ENCODE assay signal across 8 cellular contexts in the genomic region with DNA sequence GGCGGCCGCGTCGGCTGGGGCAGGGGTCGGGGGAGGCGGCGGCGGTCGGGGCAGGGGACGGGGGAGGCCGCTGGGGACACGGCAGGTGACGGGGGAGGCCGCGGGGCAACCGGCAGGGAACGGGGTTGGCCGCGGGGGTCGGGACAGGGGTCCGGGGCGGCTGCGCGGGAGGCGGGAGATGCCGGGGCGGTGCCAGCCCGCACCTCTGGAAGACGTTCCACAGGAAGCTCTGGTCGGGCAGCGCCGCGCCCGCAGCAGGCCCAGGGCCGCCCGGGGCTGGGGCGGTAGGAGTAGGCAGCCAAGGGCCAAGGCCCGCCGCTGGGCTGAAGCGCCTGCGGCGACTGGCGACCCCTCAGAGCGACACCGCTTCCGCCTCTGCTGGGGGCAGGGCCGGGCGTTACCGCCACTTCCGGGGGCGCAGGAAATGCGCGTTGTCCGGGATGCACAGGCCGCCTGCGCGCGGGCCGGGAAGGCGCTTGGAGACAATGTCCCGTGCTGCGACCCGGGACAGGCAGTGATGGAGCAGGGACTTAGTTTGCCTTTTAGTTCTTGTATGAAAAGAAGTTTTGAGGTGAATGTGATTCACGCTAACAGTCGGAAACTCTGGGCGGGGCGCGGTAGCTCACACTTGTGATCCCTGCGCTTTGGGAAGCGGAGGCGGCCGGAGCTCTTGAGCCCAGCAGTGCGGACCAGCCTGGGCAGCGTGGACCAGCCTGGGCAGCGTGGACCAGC.
DNase-seq lines count a peak whose midpoint lies in the region; ATAC-seq and TF ChIP-seq lines count a peak whose summit lies in the region.

No MANE protein-coding gene starts in this region.

- WGBS in ovary, 3 donors, result 0 to 2% (median 0%) methylated on average over 47 to 71 of the region's 75 CpGs
- WGBS in thyroid gland, 2 donors, result 0 to 1% methylated on average over 5 to 27 of the region's 75 CpGs

- H3K9me3 Mint-ChIP-seq in activated naive CD4-positive, alpha-beta T cell treated with anti-CD3 and anti-CD28 coated beads, Interleukin-2, amount 50 U/mL, for 72 hours, result no peaks in the 10 kb centered on the region

- no peaks in the 10 kb centered on the region; the same call in 1 of the 2 replicates for H4K20me1 ChIP-seq in DND-41 (ENCODE audit: insufficient read depth, low read length)
- H4K20me1 ChIP-seq in Karpas-422 (ENCODE audit: insufficient read depth, low read depth, low read length), result no peaks in the 10 kb centered on the region

- H3K4me1 ChIP-seq in DND-41 (ENCODE audit: insufficient read depth, low read length), result peaks cover 21% of the 10 kb centered on the region
- 0 out of 2 replicates have a peak, but pooled peaks cover 3% of the 10 kb centered on the region for H3K4me1 ChIP-seq in Karpas-422 (ENCODE audit: low read length)
- no peaks in the 10 kb centered on the region for H3K4me1 ChIP-seq in SJCRH30
- peaks cover 4% of the 10 kb centered on the region for H3K4me1 ChIP-seq in ovary (ENCODE audit: insufficient read depth)
- H3K4me1 ChIP-seq in thyroid gland, result no peaks in the 10 kb centered on the region

- H3K4me3 ChIP-seq in DND-41 (ENCODE audit: low read depth in 1 of 2, low read length in 2 of 2) (peak overlapping the region; percentile 19 to 71; a peak in 3 of 4 replicates), Karpas-422 (ENCODE audit: low read length) (peak overlapping the region; percentile 96), SJCRH30 (peak overlapping the region; percentile 55), ovary (peak overlapping the region; percentile 55), thyroid gland (replicated peaks in 1 of 3) (peak overlapping the region in 2 of 3 donors; percentile 41 to 57)

- no peak for TF ChIP-seq EP300 in ovary (IDR thresholded peaks at IDR 0.05)

- H3K9me3 ChIP-seq in DND-41 (ENCODE audit: insufficient read depth, low read length, severe bottlenecking), result no peaks in the 10 kb centered on the region
- no peaks in the 10 kb centered on the region for H3K9me3 ChIP-seq in Karpas-422 (ENCODE audit: low read length)
- no peaks in the 10 kb centered on the region for H3K9me3 ChIP-seq in SJCRH30 (replicated peaks)
- no peaks in the 10 kb centered on the region for H3K9me3 ChIP-seq in ovary
- no peaks in the 10 kb centered on the region for H3K9me3 ChIP-seq in thyroid gland

- TF ChIP-seq CTCF in DND-41 (IDR thresholded peaks at IDR 0.05; ENCODE audit: borderline replicate concordance, extremely low read depth, low read length, poor library complexity, severe bottlenecking) (no peak), ovary (IDR thresholded peaks at IDR 0.05) (no peak), thyroid gland (IDR thresholded peaks at IDR 0.05) (peak in 1 of 6 experiments; percentile 18)

- peak overlapping the region; percentile 88 for H3K4me2 ChIP-seq in DND-41 (ENCODE audit: insufficient read depth, low read length)
- H3K4me2 ChIP-seq in Karpas-422 (ENCODE audit: low read depth, low read length, poor library complexity, severe bottlenecking), result peak overlapping the region; percentile 92

- no peaks in the 10 kb centered on the region for H3K9me2 ChIP-seq in Karpas-422 (replicated peaks; ENCODE audit: insufficient read depth, low read length)

- H3K27me3 ChIP-seq in DND-41 (ENCODE audit: insufficient read depth, low read length, poor library complexity) (no peaks in the 10 kb centered on the region), Karpas-422 (ENCODE audit: low read length) (no peaks in the 10 kb centered on the region), SJCRH30 (no peaks in the 10 kb centered on the region), ovary (no peaks in the 10 kb centered on the region), thyroid gland (no peaks in the 10 kb centered on the region)

- peak overlapping the region; percentile 92 to 97 for H3K27ac Mint-ChIP-seq in activated naive CD4-positive, alpha-beta T cell treated with anti-CD3 and anti-CD28 coated beads, Interleukin-2, amount 50 U/mL, for 72 hours

- peak; percentile 87 for DNase-seq in DND-41
- DNase-seq in Karpas-422, result peak; percentile 95
- peak; percentile 42 to 52 for DNase-seq in SJCRH30
- DNase-seq in activated naive CD4-positive, alpha-beta T cell treated with anti-CD3 and anti-CD28 coated beads, Interleukin-2, amount 50 U/mL, for 72 hours (ENCODE audit: low spot score in 2 of 2), result peak; percentile 74 to 83
- peak; percentile 90 for DNase-seq in Right ventricle myocardium superior
- DNase-seq in ovary, result peak; percentile 82 to 89 (median 88)
- peak; percentile 79 for DNase-seq in thyroid gland

- peaks cover 12% of the 10 kb centered on the region for H3K36me3 ChIP-seq in DND-41 (ENCODE audit: insufficient read depth, low read length)
- no peaks in the 10 kb centered on the region for H3K36me3 ChIP-seq in Karpas-422 (ENCODE audit: insufficient read depth, low read length)
- no peaks in the 10 kb centered on the region for H3K36me3 ChIP-seq in SJCRH30
- H3K36me3 ChIP-seq in ovary, result no peaks in the 10 kb centered on the region
- H3K36me3 ChIP-seq in thyroid gland, result no peaks in the 10 kb centered on the region

- peak; percentile 78 for TF ChIP-seq POLR2A in ovary (IDR thresholded peaks at IDR 0.05)
- peak in 1 of 2 donors; percentile 84 for TF ChIP-seq POLR2A in thyroid gland (IDR thresholded peaks at IDR 0.05)

- peaks cover 5% of the 10 kb centered on the region in 2 donors for H3K36me3 Mint-ChIP-seq in activated naive CD4-positive, alpha-beta T cell treated with anti-CD3 and anti-CD28 coated beads, Interleukin-2, amount 50 U/mL, for 72 hours

- H3K79me2 ChIP-seq in DND-41 (ENCODE audit: insufficient read depth, low read length), result peaks cover 10% of the 10 kb centered on the region; the same call in 1 of the 2 replicates
- peaks cover 5% of the 10 kb centered on the region; the same call in 1 of the 2 replicates for H3K79me2 ChIP-seq in Karpas-422 (ENCODE audit: low read length)

- intact Hi-C loops in Right ventricle myocardium superior (cut with DNase I), result no loop called here
- intact Hi-C loops in ovary (cut with DNase I), result no loop called here
- intact Hi-C loops in thyroid gland (cut with DNase I), result no loop called here

- H3K27ac ChIP-seq in DND-41 (ENCODE audit: low read length) (peak overlapping the region; percentile 74), Karpas-422 (ENCODE audit: low read length) (no peak overlapping the region), SJCRH30 (no peak overlapping the region; the same call in 1 of the 2 replicates), ovary (peak overlapping the region; percentile 13 to 86), thyroid gland (peak overlapping the region; percentile 71 to 84 (median 81))

- H3K9ac ChIP-seq in DND-41 (ENCODE audit: low read depth, low read length), result peak overlapping the region; percentile 74
- peak overlapping the region; percentile 95 for H3K9ac ChIP-seq in Karpas-422 (ENCODE audit: low read length)

- peak overlapping the region; percentile 81 for H2AFZ ChIP-seq in DND-41 (ENCODE audit: low read depth, low read length)
- peak overlapping the region; percentile 100 for H2AFZ ChIP-seq in Karpas-422 (ENCODE audit: low read length)

- peak; percentile 96 for ATAC-seq in DND-41 (ENCODE audit: insufficient read depth, low read depth)
- peak; percentile 97 for ATAC-seq in GM21723 (IDR thresholded peaks at IDR 0.05; ENCODE audit: unreplicated experiment)
- peak; percentile 86 to 93 for ATAC-seq in activated naive CD4-positive, alpha-beta T cell treated with anti-CD3 and anti-CD28 coated beads, Interleukin-2, amount 50 U/mL, for 72 hours
- ATAC-seq in Right ventricle myocardium superior (ENCODE audit: poor library complexity), result peak; percentile 100

Comparison
In these comparisons a context has a peak if more than half of its experiments do, and no peak if none do; other contexts are left out.
1. H3K27ac ChIP-seq: peak in DND-41 (single experiment), ovary (2 of 2) and thyroid gland (3 of 3); none in Karpas-422 (single experiment) and SJCRH30 (single experiment).
2. H3K4me3 ChIP-seq: peak in every context shown above with its lines; median percentile 96 in Karpas-422; 55 in SJCRH30; 55 in ovary; 49 in thyroid gland; 45 in DND-41.
3. Peak in every context shown above with its lines, with median percentiles within 50 percentile points of each other: ATAC-seq and DNase-seq.